14 cellular contexts compared by ENCODE assay signal in genomic region chr2:119430023-119430498, GRCh38. TPM values are rescaled to one million over a fixed set of nuclear protein-coding genes. Genes with fewer than 3 reads are reported as not detected.
DNase-seq lines count a peak whose midpoint lies in the region; ATAC-seq and TF ChIP-seq lines count a peak whose summit lies in the region.
"Had no signal": no experiment of that assay in that cellular context is flagged by ENCODE, and none has a peak within 500 bp of the region (broad histone marks: within the 10 kb centered on the region; RNA-seq: fewer than 3 reads in every experiment).

No MANE protein-coding gene starts in this region.

- H3K36me3 ChIP-seq in KMS-11 (ENCODE audit: insufficient read depth) (no peaks in the 10 kb centered on the region), tibial nerve (no peaks in the 10 kb centered on the region)
- H3K36me3 ChIP-seq: uterus had no signal

- no peak for TF ChIP-seq POLR2A in tibial nerve (IDR thresholded peaks at IDR 0.05)

- no peak for ATAC-seq in naive thymus-derived CD8-positive, alpha-beta T cell
- ATAC-seq: left cardiac atrium had no signal

- peak overlapping the region; percentile 84 for H3K27ac Mint-ChIP-seq in dendritic cell treated with granulocyte-macrophage colony-stimulating factor and Interleukin-4, amounts not matched to agents 40 ng/mL and 50 ng/mL, for 4 days
- peak overlapping the region in 1 of 10 donors; percentile 71 for H3K27ac Mint-ChIP-seq in naive thymus-derived CD8-positive, alpha-beta T cell
- H3K27ac Mint-ChIP-seq: CD4-positive, alpha-beta T cell; natural killer cell treated with Interleukin-12 subunit alpha and Interleukin-12 subunit beta and Interleukin-15 and Interleukin-18, amount 100 ng/mL, for 72 hours had no signal

- no peak for DNase-seq in naive thymus-derived CD8-positive, alpha-beta T cell
- DNase-seq in tibial nerve (ENCODE audit: low spot score in 2 of 2), result no peak
- no peak for DNase-seq in NAMALWA (ENCODE audit: low spot score)
- no peak for DNase-seq in SKM-1 treated with dmso at 0.1 percent for 144 hours (lab: John Stamatoyannopoulos, UW; ENCODE audit: unreplicated experiment)
- DNase-seq in NCI-H774 (lab: John Stamatoyannopoulos, UW), result no peak
- DNase-seq: amniotic stem cell; CD4-positive, alpha-beta T cell; left cardiac atrium; SIG-M5; stimulated activated CD4-positive, alpha-beta T cell treated with anti-CD3 and anti-CD28 coated beads, Interleukin-4, amount 100 ng/mL, for 4 hours; uterus had no signal

- peaks cover 29% of the 10 kb centered on the region for H3K4me1 ChIP-seq in KMS-11 (ENCODE audit: low read depth, poor library complexity, severe bottlenecking)
- H3K4me1 ChIP-seq in tibial nerve, result peaks cover 0 to 68% (median 19%) of the 10 kb centered on the region in 4 donors
- H3K4me1 ChIP-seq: uterus had no signal

- POLR2A ChIA-PET in naive thymus-derived CD8-positive, alpha-beta T cell (lab: Charles Lee), result no interaction called here

- no peaks in the 10 kb centered on the region for H3K9me3 Mint-ChIP-seq in dendritic cell treated with granulocyte-macrophage colony-stimulating factor and Interleukin-4, amounts not matched to agents 40 ng/mL and 50 ng/mL, for 4 days
- H3K9me3 Mint-ChIP-seq in naive thymus-derived CD8-positive, alpha-beta T cell, result peaks cover 0 to 2% (median 0%) of the 10 kb centered on the region in 9 donors
- H3K9me3 Mint-ChIP-seq: CD4-positive, alpha-beta T cell; natural killer cell treated with Interleukin-12 subunit alpha and Interleukin-12 subunit beta and Interleukin-15 and Interleukin-18, amount 100 ng/mL, for 72 hours had no signal

- peaks cover 73% of the 10 kb centered on the region for H3K27me3 Mint-ChIP-seq in dendritic cell treated with granulocyte-macrophage colony-stimulating factor and Interleukin-4, amounts not matched to agents 40 ng/mL and 50 ng/mL, for 4 days
- H3K27me3 Mint-ChIP-seq in naive thymus-derived CD8-positive, alpha-beta T cell, result peaks cover 41 to 76% (median 65%) of the 10 kb centered on the region in 5 donors

- no peak overlapping the region for H3K4me3 Mint-ChIP-seq in dendritic cell treated with granulocyte-macrophage colony-stimulating factor and Interleukin-4, amounts not matched to agents 40 ng/mL and 50 ng/mL, for 4 days
- peak overlapping the region in 7 of 10 donors; percentile 6 to 62 (median 40) for H3K4me3 Mint-ChIP-seq in naive thymus-derived CD8-positive, alpha-beta T cell
- H3K4me3 Mint-ChIP-seq: CD4-positive, alpha-beta T cell had no signal

- H2AFZ ChIP-seq in KMS-11 (ENCODE audit: low read depth), result peak overlapping the region; percentile 23; the same call in 1 of the 2 replicates

- intact Hi-C loops in dendritic cell treated with granulocyte-macrophage colony-stimulating factor and Interleukin-4, amounts not matched to agents 40 ng/mL and 50 ng/mL, for 4 days (cut with micrococcal nuclease), result no loop called here

- H3K36me3 Mint-ChIP-seq in dendritic cell treated with granulocyte-macrophage colony-stimulating factor and Interleukin-4, amounts not matched to agents 40 ng/mL and 50 ng/mL, for 4 days (ENCODE audit: low read depth), result peaks cover 14% of the 10 kb centered on the region
- H3K36me3 Mint-ChIP-seq in naive thymus-derived CD8-positive, alpha-beta T cell, result no peaks in the 10 kb centered on the region
- H3K36me3 Mint-ChIP-seq: natural killer cell treated with Interleukin-12 subunit alpha and Interleukin-12 subunit beta and Interleukin-15 and Interleukin-18, amount 100 ng/mL, for 72 hours had no signal

- no peaks in the 10 kb centered on the region for H4K20me1 ChIP-seq in KMS-11 (ENCODE audit: insufficient read depth)

- H3K9ac ChIP-seq in KMS-11, result no peak overlapping the region; the same call in 1 of the 2 replicates

- peak overlapping the region; percentile 66; the same call in 1 of the 2 replicates for H3K4me2 ChIP-seq in KMS-11

- H3K27me3 ChIP-seq in KMS-11 (ENCODE audit: insufficient read depth, low read depth) (no peaks in the 10 kb centered on the region), tibial nerve (no peaks in the 10 kb centered on the region)
- H3K27me3 ChIP-seq: uterus had no signal

- H3K27ac ChIP-seq in KMS-11, result peak overlapping the region; percentile 44; the same call in 1 of the 2 replicates
- peak overlapping the region in 3 of 4 donors; percentile 64 to 79 (median 71) for H3K27ac ChIP-seq in tibial nerve
- H3K27ac ChIP-seq: uterus had no signal

- H3K79me2 ChIP-seq in KMS-11 (ENCODE audit: insufficient read depth, low read depth), result no peaks in the 10 kb centered on the region

- H3K4me3 ChIP-seq in KMS-11 (IDR thresholded peaks at IDR 0.05; ENCODE audit: insufficient read depth, low read depth, low read length) (no peak overlapping the region), tibial nerve (no peak overlapping the region)
- H3K4me3 ChIP-seq: uterus had no signal

- TF ChIP-seq CTCF in KMS-11 (conservative IDR thresholded peaks at IDR 0.05; ENCODE audit: low read depth, low read length) (no peak), tibial nerve (IDR thresholded peaks at IDR 0.05) (no peak)

- no peak for TF ChIP-seq EP300 in tibial nerve (IDR thresholded peaks at IDR 0.05)

- peaks cover 72% of the 10 kb centered on the region for H3K4me1 Mint-ChIP-seq in dendritic cell treated with granulocyte-macrophage colony-stimulating factor and Interleukin-4, amounts not matched to agents 40 ng/mL and 50 ng/mL, for 4 days (ENCODE audit: low read depth)
- H3K4me1 Mint-ChIP-seq in naive thymus-derived CD8-positive, alpha-beta T cell, result peaks cover 0 to 14% (median 9%) of the 10 kb centered on the region in 4 donors

- H3K9me3 ChIP-seq in tibial nerve, result no peaks in the 10 kb centered on the region
- H3K9me3 ChIP-seq: uterus had no signal

- 82 to 89% methylated on average over 5 of the region's 5 CpGs for WGBS in tibial nerve, 2 donors

RNA-seq across cellular contexts. Expression of gene TMEM37, which starts 1.6 kb away (rescaled TPM):
- total RNA-seq in naive thymus-derived CD8-positive, alpha-beta T cell, result under 1 TPM in 1 of 2 experiments, not detected in 1; 0.36 TPM
- not detected for polyA plus RNA-seq in naive thymus-derived CD8-positive, alpha-beta T cell
- 10 to 100 TPM in 2 of 4 donors, 1 to 10 TPM in 2; 3.7 to 15.3 (median 8.8) TPM for total RNA-seq in tibial nerve
- total RNA-seq: CD4-positive, alpha-beta T cell; natural killer cell treated with Interleukin-12 subunit alpha and Interleukin-12 subunit beta and Interleukin-15 and Interleukin-18, amount 100 ng/mL, for 72 hours had no signal
